8 cellular contexts compared by ENCODE assay signal in the genomic region with DNA sequence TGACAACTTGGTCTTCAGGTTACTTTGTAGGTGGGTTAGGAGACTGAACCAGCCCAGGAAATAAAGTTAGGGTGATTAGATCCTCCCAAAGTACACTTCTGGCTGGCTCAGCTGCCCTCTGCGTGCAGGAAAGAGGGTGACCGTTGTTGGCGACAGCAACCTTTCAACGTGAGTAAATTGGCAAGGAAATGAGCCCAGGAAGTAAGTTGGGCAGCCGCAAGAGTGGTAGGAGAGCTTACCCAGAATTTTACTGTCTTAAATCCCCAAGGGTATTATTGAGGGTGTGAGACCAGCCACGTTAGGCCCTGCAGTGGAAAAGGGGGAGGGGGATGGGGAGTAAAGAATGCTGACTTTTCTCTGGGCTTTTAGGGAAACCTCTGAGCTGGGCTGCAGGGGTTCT. TPM values are rescaled to one million over a fixed set of nuclear protein-coding genes. Genes with fewer than 3 reads are reported as not detected.
DNase-seq lines count a peak whose midpoint lies in the region; ATAC-seq and TF ChIP-seq lines count a peak whose summit lies in the region.

No MANE protein-coding gene starts in this region.

- H3K27me3 Mint-ChIP-seq in CD4-positive, CD25-positive, alpha-beta regulatory T cell: no peaks in the 10 kb centered on the region
- no peaks in the 10 kb centered on the region for H3K27me3 Mint-ChIP-seq in activated naive CD4-positive, alpha-beta T cell treated with anti-CD3 and anti-CD28 coated beads, Interleukin-2, amount 50 U/mL, for 24 hours
- peaks cover 0 to 33% (median 0%) of the 10 kb centered on the region in 5 donors for H3K27me3 Mint-ChIP-seq in naive thymus-derived CD4-positive, alpha-beta T cell

- peak in 1 of 2 donors; percentile 5 for ATAC-seq in CD4-positive, CD25-positive, alpha-beta regulatory T cell (ENCODE audit: low read depth in 2 of 2)
- ATAC-seq in naive thymus-derived CD4-positive, alpha-beta T cell: peak; percentile 2
- ATAC-seq in upper lobe of right lung (no peak), HG03460 (IDR thresholded peaks at IDR 0.05; ENCODE audit: unreplicated experiment) (no peak)

- peak; percentile 28 to 77 (median 66) for DNase-seq in CD4-positive, CD25-positive, alpha-beta regulatory T cell
- DNase-seq in OCI-LY7 (ENCODE audit: low spot score) (peak; percentile 73), upper lobe of right lung (no peak), NCI-H1105 (lab: John Stamatoyannopoulos, UW) (no peak), HK-2 (ENCODE audit: unreplicated experiment) (no peak)
- DNase-seq in naive thymus-derived CD4-positive, alpha-beta T cell: peak in 8 of 9 donors; percentile 35 to 56 (median 48)

- peak overlapping the region; percentile 99 for H3K4me3 ChIP-seq in CD4-positive, CD25-positive, alpha-beta regulatory T cell (ENCODE audit: low read depth, low read length)
- H3K4me3 ChIP-seq in OCI-LY7 (ENCODE audit: low read depth, low read length, poor library complexity, severe bottlenecking): peak overlapping the region; percentile 90
- peak overlapping the region; percentile 71 for H3K4me3 ChIP-seq in naive thymus-derived CD4-positive, alpha-beta T cell (ENCODE audit: low read length)
- H3K4me3 ChIP-seq in upper lobe of right lung: peak overlapping the region; percentile 60

- peak overlapping the region; percentile 88 for H3K4me2 ChIP-seq in OCI-LY7 (ENCODE audit: low read length)

- H2AFZ ChIP-seq in OCI-LY7 (ENCODE audit: low read length): no peak overlapping the region

- H3K36me3 ChIP-seq in CD4-positive, CD25-positive, alpha-beta regulatory T cell (ENCODE audit: control insufficient read depth, insufficient read depth, low read length): peaks cover 27% of the 10 kb centered on the region
- H3K36me3 ChIP-seq in OCI-LY7 (ENCODE audit: insufficient read depth, low read length) (peaks cover 20% of the 10 kb centered on the region), upper lobe of right lung (no peaks in the 10 kb centered on the region)
- H3K36me3 ChIP-seq in naive thymus-derived CD4-positive, alpha-beta T cell (ENCODE audit: control insufficient read depth in 2 of 3, insufficient read depth in 3 of 3, low read length in 3 of 3): no peaks in the 10 kb centered on the region

- peaks cover 0 to 2% (median 0%) of the 10 kb centered on the region in 7 donors for H3K9me3 Mint-ChIP-seq in CD4-positive, CD25-positive, alpha-beta regulatory T cell
- no peaks in the 10 kb centered on the region for H3K9me3 Mint-ChIP-seq in activated naive CD4-positive, alpha-beta T cell treated with anti-CD3 and anti-CD28 coated beads, Interleukin-2, amount 50 U/mL, for 24 hours
- H3K9me3 Mint-ChIP-seq in naive thymus-derived CD4-positive, alpha-beta T cell: no peaks in the 10 kb centered on the region

- intact Hi-C loops in OCI-LY7 (cut with micrococcal nuclease; ENCODE audit: unreplicated experiment) (loop anchor here (1.0 to 5.0 kb wide), 3 partner anchors 25 to 150 kb away; no protein-coding TSS in a partner anchor), upper lobe of right lung (cut with DNase I) (no loop called here)
- intact Hi-C loops in naive thymus-derived CD4-positive, alpha-beta T cell (cut with micrococcal nuclease): loop anchor here (2.0 to 10.0 kb wide), 12 partner anchors 67 to 1535 kb away; a partner anchor contains a TSS

- H3K27me3 ChIP-seq in CD4-positive, CD25-positive, alpha-beta regulatory T cell (ENCODE audit: control insufficient read depth, insufficient read depth, low read length): no peaks in the 10 kb centered on the region
- H3K27me3 ChIP-seq in naive thymus-derived CD4-positive, alpha-beta T cell (ENCODE audit: control insufficient read depth in 2 of 2, insufficient read depth in 2 of 2, low read length in 2 of 2): no peaks in the 10 kb centered on the region
- no peaks in the 10 kb centered on the region for H3K27me3 ChIP-seq in upper lobe of right lung

- CTCF ChIA-PET in OCI-LY7 (lab: Charles Lee; ENCODE audit: unreplicated experiment): interaction anchor here (0.6 to 1.8 kb wide), 7 partner anchors 11 to 73 kb away, joined by 3 to 5 read pairs (median 3); no protein-coding TSS in a partner anchor
- CTCF ChIA-PET in naive thymus-derived CD4-positive, alpha-beta T cell (lab: Charles Lee): interaction anchor here (0.9 to 3.0 kb wide), 7 partner anchors 19 to 151 kb away, joined by 3 to 17 read pairs (median 6); no protein-coding TSS in a partner anchor

- POLR2A ChIA-PET in OCI-LY7 (lab: Charles Lee): interaction anchor here (0.6 to 15.8 kb wide), 16 partner anchors 11 to 75 kb away, joined by 3 to 281 read pairs (median 6); no protein-coding TSS in a partner anchor
- POLR2A ChIA-PET in naive thymus-derived CD4-positive, alpha-beta T cell (lab: Charles Lee): interaction anchor here (0.8 to 4.3 kb wide), 13 partner anchors 12 to 241 kb away, joined by 3 to 42 read pairs (median 7); a partner anchor contains a TSS

- peaks cover 26% of the 10 kb centered on the region for H3K36me3 Mint-ChIP-seq in CD4-positive, CD25-positive, alpha-beta regulatory T cell
- peaks cover 10% of the 10 kb centered on the region for H3K36me3 Mint-ChIP-seq in activated naive CD4-positive, alpha-beta T cell treated with anti-CD3 and anti-CD28 coated beads, Interleukin-2, amount 50 U/mL, for 24 hours
- peaks cover 0 to 26% (median 13%) of the 10 kb centered on the region in 5 donors for H3K36me3 Mint-ChIP-seq in naive thymus-derived CD4-positive, alpha-beta T cell

- H3K79me2 ChIP-seq in OCI-LY7 (ENCODE audit: insufficient read depth, low read depth, low read length): peaks cover 59% of the 10 kb centered on the region; the same call in 1 of the 2 replicates

- H3K4me1 Mint-ChIP-seq in CD4-positive, CD25-positive, alpha-beta regulatory T cell: peaks cover 12 to 67% (median 52%) of the 10 kb centered on the region in 4 donors
- peaks cover 51% of the 10 kb centered on the region for H3K4me1 Mint-ChIP-seq in activated naive CD4-positive, alpha-beta T cell treated with anti-CD3 and anti-CD28 coated beads, Interleukin-2, amount 50 U/mL, for 24 hours
- H3K4me1 Mint-ChIP-seq in naive thymus-derived CD4-positive, alpha-beta T cell: peaks cover 25 to 49% (median 32%) of the 10 kb centered on the region in 7 donors

- H3K4me1 ChIP-seq in CD4-positive, CD25-positive, alpha-beta regulatory T cell (ENCODE audit: control insufficient read depth, insufficient read depth, low read length, poor library complexity, severe bottlenecking): peaks cover 61% of the 10 kb centered on the region
- H3K4me1 ChIP-seq in OCI-LY7 (ENCODE audit: insufficient read depth, low read length, poor library complexity, severe bottlenecking): peaks cover 39% of the 10 kb centered on the region
- H3K4me1 ChIP-seq in naive thymus-derived CD4-positive, alpha-beta T cell (ENCODE audit: control insufficient read depth in 2 of 2, insufficient read depth in 2 of 2, low read length in 2 of 2): peaks cover 20 to 34% of the 10 kb centered on the region in 2 donors
- H3K4me1 ChIP-seq in upper lobe of right lung: peaks cover 18% of the 10 kb centered on the region

- H3K4me3 Mint-ChIP-seq in CD4-positive, CD25-positive, alpha-beta regulatory T cell: peak overlapping the region; percentile 92 to 100 (median 98)
- H3K4me3 Mint-ChIP-seq in activated naive CD4-positive, alpha-beta T cell treated with anti-CD3 and anti-CD28 coated beads, Interleukin-2, amount 50 U/mL, for 24 hours: peak overlapping the region; percentile 93
- H3K4me3 Mint-ChIP-seq in naive thymus-derived CD4-positive, alpha-beta T cell: peak overlapping the region; percentile 94 to 99 (median 96)

- peak overlapping the region; percentile 87 for H3K27ac ChIP-seq in CD4-positive, CD25-positive, alpha-beta regulatory T cell (ENCODE audit: insufficient read depth, low read length, poor library complexity, severe bottlenecking)
- H3K27ac ChIP-seq in OCI-LY7 (ENCODE audit: low read depth, low read length, poor library complexity, severe bottlenecking): peak overlapping the region; percentile 35
- peak overlapping the region; percentile 79 for H3K27ac ChIP-seq in naive thymus-derived CD4-positive, alpha-beta T cell (ENCODE audit: low read depth, low read length)
- H3K27ac ChIP-seq in upper lobe of right lung: peak overlapping the region; percentile 83

- H3K9me2 ChIP-seq in OCI-LY7 (ENCODE audit: insufficient read depth, low read length): no peaks in the 10 kb centered on the region

- no peak for TF ChIP-seq CTCF in OCI-LY7 (conservative IDR thresholded peaks at IDR 0.05; ENCODE audit: low read length)
- no peak for TF ChIP-seq CTCF in upper lobe of right lung (IDR thresholded peaks at IDR 0.05)

- H3K27ac Mint-ChIP-seq in CD4-positive, CD25-positive, alpha-beta regulatory T cell: peak overlapping the region; percentile 94 to 100 (median 97)
- H3K27ac Mint-ChIP-seq in activated naive CD4-positive, alpha-beta T cell treated with anti-CD3 and anti-CD28 coated beads, Interleukin-2, amount 50 U/mL, for 24 hours: no peak overlapping the region
- H3K27ac Mint-ChIP-seq in naive thymus-derived CD4-positive, alpha-beta T cell: peak overlapping the region; percentile 70 to 98 (median 95)

- BruUV-seq in OCI-LY7 (replicated peaks; lab: Mats Ljungman, UMichigan): no TSS peak

- no peaks in the 10 kb centered on the region for H3K9me3 ChIP-seq in CD4-positive, CD25-positive, alpha-beta regulatory T cell (ENCODE audit: control insufficient read depth in 2 of 2, low read length in 2 of 2)
- no peaks in the 10 kb centered on the region for H3K9me3 ChIP-seq in OCI-LY7 (ENCODE audit: low read length)
- H3K9me3 ChIP-seq in naive thymus-derived CD4-positive, alpha-beta T cell (ENCODE audit: control insufficient read depth in 2 of 3, low read length in 3 of 3): no peaks in the 10 kb centered on the region
- no peaks in the 10 kb centered on the region for H3K9me3 ChIP-seq in upper lobe of right lung

- H4K20me1 ChIP-seq in OCI-LY7 (ENCODE audit: insufficient read depth, low read length): peaks cover 7% of the 10 kb centered on the region; the same call in 1 of the 2 replicates

RNA-seq across cellular contexts. Expression of a gene that starts 1.6 kb away (rescaled TPM):
- 324 TPM for total RNA-seq in CD4-positive, CD25-positive, alpha-beta regulatory T cell
- polyA plus RNA-seq in CD4-positive, CD25-positive, alpha-beta regulatory T cell: 10 to 100 TPM; 19.6 to 64.7 (median 33.0) TPM
- 11.6 and 13.3 TPM in 2 replicates for total RNA-seq in OCI-LY7 (2014; rRNA removed; shearing (Covaris generic))
- total RNA-seq in OCI-LY7 (2022) (26.5 and 31.1 TPM in 2 replicates), upper lobe of right lung (13.7 TPM)
- total RNA-seq in naive thymus-derived CD4-positive, alpha-beta T cell: 10 to 100 TPM in 3 of 5 experiments, 1 to 10 TPM in 2; 3.7 to 47.0 (median 12.9) TPM
- polyA plus RNA-seq in naive thymus-derived CD4-positive, alpha-beta T cell: 1 to 10 TPM in 1 of 2 donors, under 1 TPM in 1; 0.91 to 1.6 TPM

Comparison
In these comparisons a context has a peak if more than half of its experiments do, and no peak if none do; other contexts are left out.
1. DNase-seq: peak in CD4-positive, CD25-positive, alpha-beta regulatory T cell (3 of 3), OCI-LY7 (single experiment) and naive thymus-derived CD4-positive, alpha-beta T cell (8 of 9); none in upper lobe of right lung (single experiment), NCI-H1105 (single experiment) and HK-2 (single experiment).
2. H3K27ac ChIP-seq: peak in every context shown above with its lines; median percentile 87 in CD4-positive, CD25-positive, alpha-beta regulatory T cell; 83 in upper lobe of right lung; 79 in naive thymus-derived CD4-positive, alpha-beta T cell; 35 in OCI-LY7.
3. Peak in every context shown above with its lines, with median percentiles within 50 percentile points of each other: H3K4me3 ChIP-seq and H3K4me3 Mint-ChIP-seq.